In genomic region chr3:73442152-73442551, GRCh38 we compare ENCODE assay signal across 28 cellular contexts.
"Had no signal": no experiment of that assay in that cellular context is flagged by ENCODE, and none has a peak within 500 bp of the region (broad histone marks: within the 10 kb centered on the region; RNA-seq: fewer than 3 reads in every experiment).

No MANE protein-coding gene starts in this region.

- H3K27me3 Mint-ChIP-seq: activated CD4-positive, alpha-beta memory T cell treated with anti-CD3 and anti-CD28 coated beads, Interleukin-2, amount 10 ng/mL, durations not matched to agents 7 days and 5 days; activated CD4-positive, alpha-beta T cell treated with anti-CD3 and anti-CD28 coated beads, Interleukin-2, amount 10 ng/mL, durations not matched to agents 24 days and 14 days; activated naive CD8-positive, alpha-beta T cell; brain had no signal

- H3K4me1 ChIP-seq: breast epithelium, foreskin keratinocyte, gastrocnemius medialis had no signal

- DNase-seq: activated CD4-positive, alpha-beta memory T cell treated with anti-CD3 and anti-CD28 coated beads, Interleukin-2, amount 10 ng/mL, durations not matched to agents 7 days and 5 days; activated CD4-positive, alpha-beta T cell treated with anti-CD3 and anti-CD28 coated beads for 36 hours; activated CD4-positive, alpha-beta T cell treated with anti-CD3 and anti-CD28 coated beads, Interleukin-2, amount 10 ng/mL, durations not matched to agents 24 days and 14 days; activated CD4-positive, CD25-positive, alpha-beta regulatory T cell; activated CD4-positive, CD25-positive, alpha-beta regulatory T cell treated with anti-CD3 and anti-CD28 coated beads, Interleukin-2, amount 50 U/mL, for 72 hours; activated effector memory CD4-positive, alpha-beta T cell treated with Interleukin-2 at 50 U/mL for 16 hours; activated gamma-delta T cell treated with Interleukin-2 at 50 U/mL for 16 hours; activated naive CD4-positive, alpha-beta T cell treated with anti-CD3 and anti-CD28 coated beads, Interleukin-2, amount 50 U/mL, for 16 hours; activated naive CD4-positive, alpha-beta T cell treated with Interleukin-2 at 50 U/mL for 16 hours; activated T-cell treated with anti-CD3 and anti-CD28 coated beads, Interleukin-2, amount 50 U/mL, for 4 hours; amygdala; aorta; central memory CD4-positive, alpha-beta T cell; cerebellar nuclear complex; dorsolateral prefrontal cortex; effector memory CD4-positive, alpha-beta T cell; erythroblast; foreskin keratinocyte; gastrocnemius medialis; T-helper 2 cell had no signal

- H3K36me3 ChIP-seq: breast epithelium, cardiac muscle cell, esophagus muscularis mucosa, gastrocnemius medialis had no signal

- H3K27ac ChIP-seq: breast epithelium, cardiac muscle cell, coronary artery, dorsolateral prefrontal cortex, esophagus muscularis mucosa, foreskin keratinocyte, gastrocnemius medialis had no signal

- H3K4me3 ChIP-seq: breast epithelium, cardiac muscle cell, coronary artery, dorsolateral prefrontal cortex, esophagus muscularis mucosa, gastrocnemius medialis had no signal

- H3K4me3 Mint-ChIP-seq: activated CD4-positive, alpha-beta memory T cell treated with anti-CD3 and anti-CD28 coated beads, Interleukin-2, amount 10 ng/mL, durations not matched to agents 7 days and 5 days; activated CD4-positive, alpha-beta T cell treated with anti-CD3 and anti-CD28 coated beads for 36 hours; activated CD4-positive, alpha-beta T cell treated with anti-CD3 and anti-CD28 coated beads, Interleukin-2, amount 10 ng/mL, durations not matched to agents 24 days and 14 days; activated naive CD8-positive, alpha-beta T cell; activated T-cell treated with anti-CD3 and anti-CD28 coated beads, Interleukin-2, amount 50 U/mL, for 4 hours; activated T-helper 17 cell treated with anti-CD3 and anti-CD28 coated beads, Interleukin-2, amount 50 U/mL, for 72 hours; brain; dendritic cell treated with granulocyte-macrophage colony-stimulating factor and Interleukin-4, amounts not matched to agents 40 ng/mL and 50 ng/mL, for 4 days had no signal

- H3K9me3 ChIP-seq: breast epithelium, esophagus muscularis mucosa, gastrocnemius medialis had no signal

- H3K9me3 Mint-ChIP-seq: activated CD4-positive, alpha-beta memory T cell treated with anti-CD3 and anti-CD28 coated beads, Interleukin-2, amount 10 ng/mL, durations not matched to agents 7 days and 5 days; activated CD4-positive, alpha-beta T cell treated with anti-CD3 and anti-CD28 coated beads, Interleukin-2, amount 10 ng/mL, durations not matched to agents 24 days and 14 days; activated T-cell treated with anti-CD3 and anti-CD28 coated beads, Interleukin-2, amount 50 U/mL, for 4 hours; activated T-helper 17 cell treated with anti-CD3 and anti-CD28 coated beads, Interleukin-2, amount 50 U/mL, for 72 hours; dendritic cell treated with granulocyte-macrophage colony-stimulating factor and Interleukin-4, amounts not matched to agents 40 ng/mL and 50 ng/mL, for 4 days had no signal

- H3K4me1 Mint-ChIP-seq: activated CD4-positive, alpha-beta memory T cell treated with anti-CD3 and anti-CD28 coated beads, Interleukin-2, amount 10 ng/mL, durations not matched to agents 7 days and 5 days; activated CD4-positive, alpha-beta T cell treated with anti-CD3 and anti-CD28 coated beads for 36 hours; activated CD4-positive, alpha-beta T cell treated with anti-CD3 and anti-CD28 coated beads, Interleukin-2, amount 10 ng/mL, durations not matched to agents 24 days and 14 days; activated T-helper 17 cell treated with anti-CD3 and anti-CD28 coated beads, Interleukin-2, amount 50 U/mL, for 72 hours had no signal

- H3K36me3 Mint-ChIP-seq: activated naive CD8-positive, alpha-beta T cell had no signal

- H3K27me3 ChIP-seq: breast epithelium, cardiac muscle cell, esophagus muscularis mucosa, foreskin keratinocyte, gastrocnemius medialis had no signal

- H3K27ac Mint-ChIP-seq: activated CD4-positive, alpha-beta memory T cell treated with anti-CD3 and anti-CD28 coated beads, Interleukin-2, amount 10 ng/mL, durations not matched to agents 7 days and 5 days; activated CD4-positive, alpha-beta T cell treated with anti-CD3 and anti-CD28 coated beads for 36 hours; activated CD4-positive, alpha-beta T cell treated with anti-CD3 and anti-CD28 coated beads, Interleukin-2, amount 10 ng/mL, durations not matched to agents 24 days and 14 days; activated naive CD8-positive, alpha-beta T cell; activated T-helper 17 cell treated with anti-CD3 and anti-CD28 coated beads, Interleukin-2, amount 50 U/mL, for 72 hours; dendritic cell treated with granulocyte-macrophage colony-stimulating factor and Interleukin-4, amounts not matched to agents 40 ng/mL and 50 ng/mL, for 4 days had no signal

- ATAC-seq: activated CD4-positive, alpha-beta T cell treated with anti-CD3 and anti-CD28 coated beads for 36 hours; activated T-cell treated with anti-CD3 and anti-CD28 coated beads, Interleukin-2, amount 50 U/mL, for 4 hours; activated T-helper 17 cell treated with anti-CD3 and anti-CD28 coated beads, Interleukin-2, amount 50 U/mL, for 72 hours; foreskin keratinocyte; gastrocnemius medialis had no signal
